ENCODE assay signal across 27 cellular contexts in genomic region chr20:19407731-19408130, GRCh38.
DNase-seq lines count a peak whose midpoint lies in the region; ATAC-seq and TF ChIP-seq lines count a peak whose summit lies in the region.
"Had no signal": no experiment of that assay in that cellular context is flagged by ENCODE, and none has a peak within 500 bp of the region (broad histone marks: within the 10 kb centered on the region; RNA-seq: fewer than 3 reads in every experiment).

No MANE protein-coding gene starts in this region.

- H4K20me1 ChIP-seq in mammary epithelial cell (ENCODE audit: insufficient read depth, low read length) (no peaks in the 10 kb centered on the region), smooth muscle cell (ENCODE audit: low read depth) (no peaks in the 10 kb centered on the region)

- H3K27ac ChIP-seq in A673 (ENCODE audit: low read depth, low read length, poor library complexity, severe bottlenecking), result peak overlapping the region; percentile 1
- H3K27ac ChIP-seq in mammary epithelial cell (ENCODE audit: insufficient read depth, low read depth, low read length), result no peak overlapping the region
- no peak overlapping the region for H3K27ac ChIP-seq in lung (ENCODE audit: low read depth in 1 of 2, low read length in 1 of 2)
- H3K27ac ChIP-seq in smooth muscle cell (ENCODE audit: low read depth), result no peak overlapping the region
- H3K27ac ChIP-seq in caudate nucleus (ENCODE audit: low read depth, low read length), result no peak overlapping the region
- H3K27ac ChIP-seq: C4-2B, right lobe of liver had no signal

- H3K4me3 ChIP-seq in A673 (ENCODE audit: low read depth, low read length, poor library complexity, severe bottlenecking) (no peak overlapping the region), mammary epithelial cell (replicated peaks in 1 of 3; ENCODE audit: insufficient read depth in 1 of 3, low read depth in 2 of 3, low read length in 3 of 3) (no peak overlapping the region), lung (no peak overlapping the region), smooth muscle cell (no peak overlapping the region)
- H3K4me3 ChIP-seq: K562, right lobe of liver had no signal

- H2AFZ ChIP-seq in mammary epithelial cell (ENCODE audit: low read depth, low read length), result no peak overlapping the region
- no peak overlapping the region for H2AFZ ChIP-seq in smooth muscle cell (ENCODE audit: low read depth)

- DNase-seq in A673 (ENCODE audit: low spot score) (no peak), ELF-1 (ENCODE audit: low read depth, low spot score) (peak; percentile 29), mammary epithelial cell (peak; percentile 14), lung (ENCODE audit: low spot score) (no peak), nucleus accumbens (lab: John Stamatoyannopoulos, UW) (no peak), smooth muscle cell (lab: John Stamatoyannopoulos, UW; ENCODE audit: unreplicated experiment) (no peak), RKO (ENCODE audit: low spot score) (no peak), caudate nucleus (lab: John Stamatoyannopoulos, UW) (no peak)
- DNase-seq: ACHN; activated CD4-positive, alpha-beta T cell treated with anti-CD3 and anti-CD28 coated beads for 1 hour; activated CD8-positive, alpha-beta memory T cell treated with anti-CD3 and anti-CD28 coated beads for 24 hours; activated naive CD4-positive, alpha-beta T cell treated with anti-CD3 and anti-CD28 coated beads for 36 hours; activated T-cell treated with anti-CD3 and anti-CD28 coated beads, Interleukin-2, amount 50 U/mL, for 24 hours; anterior cingulate cortex; erythroblast; mesenchymal stem cell; naive B cell; NCI-H1048; NCI-H187; NCI-H2227 treated with DMSO at 0.1 percent for 48 hours; NCI-H748 treated with DMSO at 0.1 percent for 48 hours; right lobe of liver; SHP77 treated with DMSO at 0.1 percent for 48 hours; stimulated activated CD8-positive, alpha-beta memory T cell treated with anti-CD3 and anti-CD28 coated beads, Interleukin-4, amount 100 ng/mL, for 48 hours; T-cell had no signal

- H3K36me3 ChIP-seq in A673 (ENCODE audit: insufficient read depth, low read length, poor library complexity, severe bottlenecking), result no peaks in the 10 kb centered on the region
- no peaks in the 10 kb centered on the region for H3K36me3 ChIP-seq in mammary epithelial cell (ENCODE audit: insufficient read depth, low read length)
- no peaks in the 10 kb centered on the region for H3K36me3 ChIP-seq in lung (ENCODE audit: control insufficient read depth in 2 of 2, insufficient read depth in 2 of 2, low read length in 2 of 2)
- H3K36me3 ChIP-seq in smooth muscle cell (ENCODE audit: low read depth), result no peaks in the 10 kb centered on the region
- H3K36me3 ChIP-seq: right lobe of liver had no signal

- intact Hi-C loops in A673 (cut with micrococcal nuclease; ENCODE audit: unreplicated experiment), result loop anchor here (5.0 kb wide), 1 partner anchor 185 kb away; no protein-coding TSS in a partner anchor
- intact Hi-C loops in mammary epithelial cell (cut with micrococcal nuclease), result no loop called here

- no TSS peak for BruUV-seq in A673 (replicated peaks; lab: Mats Ljungman, UMichigan)
- BruUV-seq in mammary epithelial cell (replicated peaks; lab: Mats Ljungman, UMichigan), result no TSS peak

- dilution Hi-C loops in mammary epithelial cell (cut with HindIII; ENCODE audit: low sequenced_read_pairs), result no loop called here

- H3K4me2 ChIP-seq in mammary epithelial cell (ENCODE audit: insufficient read depth, low read depth, low read length), result no peak overlapping the region
- no peak overlapping the region for H3K4me2 ChIP-seq in smooth muscle cell

- H3F3A ChIP-seq in smooth muscle cell (ENCODE audit: low read depth), result no peaks in the 10 kb centered on the region

- TF ChIP-seq CTCF in A673 (conservative IDR thresholded peaks at IDR 0.05; ENCODE audit: low read depth, low read length) (no peak), mammary epithelial cell (conservative IDR thresholded peaks at IDR 0.05 in 1 of 2, IDR thresholded peaks at IDR 0.05 in 1 of 2; ENCODE audit: extremely low read depth in 1 of 2, insufficient read depth in 1 of 2, low read depth in 1 of 2, low read length in 2 of 2) (no peak), lung (IDR thresholded peaks at IDR 0.05; ENCODE audit: control extremely low read depth, extremely low read depth) (no peak), smooth muscle cell (IDR thresholded peaks at IDR 0.05; ENCODE audit: borderline replicate concordance, insufficient read depth, poor library complexity, severe bottlenecking) (no peak)

- CTCF ChIA-PET in A673 (lab: Charles Lee), result no interaction called here
- CTCF ChIA-PET in mammary epithelial cell (lab: Charles Lee; ENCODE audit: low non-redundant PET), result no interaction called here

- POLR2A ChIA-PET in A673 (lab: Charles Lee; ENCODE audit: low non-redundant PET), result no interaction called here

- 6% methylated on average over 4 of the region's 4 CpGs for WGBS in mammary epithelial cell (ENCODE audit: low coverage, missing lambda C conversion rate)
- 41 to 52% methylated on average over 4 of the region's 4 CpGs for WGBS in lung, 2 donors
- 60% methylated on average over 4 of the region's 4 CpGs for WGBS in smooth muscle cell (ENCODE audit: low lambda C conversion rate)

- in situ Hi-C loops in mammary epithelial cell (cut with MboI; ENCODE audit: low sequenced_read_pairs in 2 of 2), result no loop called here

- peaks cover 31% of the 10 kb centered on the region for H3K4me1 ChIP-seq in A673 (ENCODE audit: insufficient read depth, low read length, poor library complexity, severe bottlenecking)
- H3K4me1 ChIP-seq in mammary epithelial cell (ENCODE audit: insufficient read depth, low read length), result no peaks in the 10 kb centered on the region
- peaks cover 0 to 2% of the 10 kb centered on the region in 2 donors for H3K4me1 ChIP-seq in lung (ENCODE audit: control insufficient read depth in 2 of 2, insufficient read depth in 2 of 2, low read length in 2 of 2)
- H3K4me1 ChIP-seq in smooth muscle cell (ENCODE audit: low read depth), result no peaks in the 10 kb centered on the region

- H3K27me3 ChIP-seq in A673 (replicated peaks; ENCODE audit: insufficient read depth, low read depth, low read length, poor library complexity), result no peaks in the 10 kb centered on the region
- H3K27me3 ChIP-seq in mammary epithelial cell (ENCODE audit: insufficient read depth, low read length), result no peaks in the 10 kb centered on the region
- no peaks in the 10 kb centered on the region for H3K27me3 ChIP-seq in lung (ENCODE audit: control insufficient read depth, insufficient read depth)
- H3K27me3 ChIP-seq in smooth muscle cell (ENCODE audit: low read depth), result no peaks in the 10 kb centered on the region
- H3K27me3 ChIP-seq: right lobe of liver had no signal

- ATAC-seq in lung (ENCODE audit: insufficient read depth, low FRiP score), result peak; percentile 45
- ATAC-seq: K562, right lobe of liver, T-cell had no signal

- H3K9me3 ChIP-seq in A673 (ENCODE audit: low read depth, low read length, poor library complexity, severe bottlenecking) (no peaks in the 10 kb centered on the region), mammary epithelial cell (replicated peaks; ENCODE audit: insufficient read depth, low read length) (peaks cover 5% of the 10 kb centered on the region), lung (ENCODE audit: control insufficient read depth in 2 of 2, insufficient read depth in 1 of 2, low read length in 1 of 2) (peaks cover 0 to 1% of the 10 kb centered on the region in 2 donors), smooth muscle cell (replicated peaks; ENCODE audit: low read depth) (no peaks in the 10 kb centered on the region)
- H3K9me3 ChIP-seq: right lobe of liver had no signal

- H3K79me2 ChIP-seq in mammary epithelial cell (ENCODE audit: insufficient read depth, low read length) (no peaks in the 10 kb centered on the region), smooth muscle cell (ENCODE audit: low read depth) (no peaks in the 10 kb centered on the region)

- H3K9ac ChIP-seq in mammary epithelial cell (ENCODE audit: insufficient read depth, low read length) (no peak overlapping the region), smooth muscle cell (ENCODE audit: low read depth) (no peak overlapping the region)

Comparison
In these comparisons a context has a peak if more than half of its experiments do, and no peak if none do; other contexts are left out.
1. DNase-seq: peak in ELF-1 (single experiment) and mammary epithelial cell (single experiment); none in A673 (single experiment), lung (single experiment), nucleus accumbens (0 of 56), smooth muscle cell (single experiment), RKO (single experiment) and caudate nucleus (0 of 61).